ENCODE assay signal across 29 cellular contexts in the genomic region with DNA sequence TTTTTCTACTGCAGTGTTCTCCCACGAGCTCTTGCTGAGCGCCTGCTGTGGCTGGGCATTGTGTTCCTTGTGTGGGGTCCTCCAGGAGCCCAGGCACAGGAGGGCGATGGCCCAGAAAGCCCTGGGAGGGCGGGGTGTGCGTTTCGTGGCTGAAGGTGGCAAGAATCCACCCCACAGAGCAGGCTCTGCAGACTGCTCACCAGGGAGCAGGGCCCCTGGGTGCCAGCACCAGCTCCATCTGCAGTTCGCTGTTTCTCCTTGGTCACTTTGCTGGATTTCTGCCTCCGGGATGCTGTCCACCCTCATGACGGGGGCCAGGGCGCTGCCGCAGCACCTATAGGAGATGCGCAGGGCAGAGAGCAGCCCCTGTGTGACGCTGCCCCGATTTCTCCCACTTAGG.
"Had no signal": no experiment of that assay in that cellular context is flagged by ENCODE, and none has a peak within 500 bp of the region (broad histone marks: within the 10 kb centered on the region; RNA-seq: fewer than 3 reads in every experiment).

No MANE protein-coding gene starts in this region.

- H3K4me3 Mint-ChIP-seq: activated CD8-positive, alpha-beta T cell treated with anti-CD3 and anti-CD28 coated beads, Interleukin-2, amount 10 ng/mL, durations not matched to agents 7 days and 5 days; activated naive CD8-positive, alpha-beta T cell treated with anti-CD3 and anti-CD28 coated beads, Interleukin-2, amount 50 U/mL, for 24 hours; T-cell had no signal

- H3K36me3 Mint-ChIP-seq: activated naive CD4-positive, alpha-beta T cell treated with anti-CD3 and anti-CD28 coated beads, Interleukin-2, amount 50 U/mL, for 72 hours had no signal

- H3K27ac Mint-ChIP-seq: activated CD8-positive, alpha-beta T cell treated with anti-CD3 and anti-CD28 coated beads, Interleukin-2, amount 10 ng/mL, durations not matched to agents 7 days and 5 days; activated naive CD4-positive, alpha-beta T cell treated with anti-CD3 and anti-CD28 coated beads, Interleukin-2, amount 50 U/mL, for 72 hours; activated naive CD8-positive, alpha-beta T cell treated with anti-CD3 and anti-CD28 coated beads, Interleukin-2, amount 50 U/mL, for 24 hours; T-cell had no signal

- H3K27me3 Mint-ChIP-seq: activated naive CD8-positive, alpha-beta T cell treated with anti-CD3 and anti-CD28 coated beads, Interleukin-2, amount 50 U/mL, for 24 hours; T-cell had no signal

- ATAC-seq: activated CD4-positive, CD25-positive, alpha-beta regulatory T cell treated with anti-CD3 and anti-CD28 coated beads, Interleukin-2, amount 50 U/mL, for 24 hours; activated CD8-positive, alpha-beta T cell treated with anti-CD3 and anti-CD28 coated beads, Interleukin-2, amount 10 ng/mL, durations not matched to agents 7 days and 5 days; activated naive CD4-positive, alpha-beta T cell treated with anti-CD3 and anti-CD28 coated beads, Interleukin-2, amount 50 U/mL, for 72 hours; activated naive CD8-positive, alpha-beta T cell treated with anti-CD3 and anti-CD28 coated beads, Interleukin-2, amount 50 U/mL, for 24 hours; body of pancreas; Panc1; Right ventricle myocardium inferior; T-cell had no signal

- H3K36me3 ChIP-seq: ascending aorta had no signal

- H3K4me2 ChIP-seq: KMS-11 had no signal

- H3K4me1 Mint-ChIP-seq: activated naive CD8-positive, alpha-beta T cell treated with anti-CD3 and anti-CD28 coated beads, Interleukin-2, amount 50 U/mL, for 24 hours; T-cell had no signal

- H3K27me3 ChIP-seq: ascending aorta, body of pancreas had no signal

- H3K9me3 Mint-ChIP-seq: activated naive CD4-positive, alpha-beta T cell treated with anti-CD3 and anti-CD28 coated beads, Interleukin-2, amount 50 U/mL, for 72 hours; activated naive CD8-positive, alpha-beta T cell treated with anti-CD3 and anti-CD28 coated beads, Interleukin-2, amount 50 U/mL, for 24 hours; T-cell had no signal

- H3K9ac ChIP-seq: KMS-11 had no signal

- H3K9me3 ChIP-seq: ascending aorta, body of pancreas had no signal

- H3K27ac ChIP-seq: ascending aorta, body of pancreas, KMS-11, SK-N-MC, VCaP had no signal

- H3K4me1 ChIP-seq: ascending aorta had no signal

- DNase-seq: activated CD4-positive, alpha-beta T cell treated with anti-CD3 and anti-CD28 coated beads for 4 hours; activated CD8-positive, alpha-beta memory T cell treated with anti-CD3 and anti-CD28 coated beads, Interleukin-2, amount 50 U/mL, for 48 hours; activated CD8-positive, alpha-beta T cell treated with anti-CD3 and anti-CD28 coated beads, Interleukin-2, amount 10 ng/mL, durations not matched to agents 7 days and 5 days; activated naive CD4-positive, alpha-beta T cell treated with Interleukin-2 at 50 U/mL for 16 hours; activated naive CD8-positive, alpha-beta T cell treated with anti-CD3 and anti-CD28 coated beads, Interleukin-2, amount 50 U/mL, for 24 hours; activated T-cell treated with anti-CD3 and anti-CD28 coated beads, Interleukin-2, amount 50 U/mL, for 1 hour; amniotic stem cell; body of pancreas; MV-4-11; NCI-H1092 treated with DMSO at 0.1 percent for 48 hours; NCI-H1417 treated with DMSO at 0.1 percent for 48 hours; NCI-H1694; NCI-H2029; NCI-H2107; NCI-H2171 treated with DMSO at 0.1 percent for 48 hours; NCI-H226; NCI-H526 treated with DMSO at 0.1 percent for 48 hours; NCI-H82; OCI-M1; RPMI8226; T-cell had no signal

- H3K4me3 ChIP-seq: ascending aorta, body of pancreas, SK-N-MC had no signal
